In genomic region chr6:116531675-116532570, GRCh38 we compare ENCODE assay signal across 8 cellular contexts. TPM values are rescaled to one million over a fixed set of nuclear protein-coding genes. Genes with fewer than 3 reads are reported as not detected.
A peak's percentile ranks its signal among the peaks of the same experiment; 100 is the strongest.
DNase-seq lines count a peak whose midpoint lies in the region; ATAC-seq, FAIRE-seq and TF ChIP-seq lines count a peak whose summit lies in the region.

No MANE protein-coding gene starts in this region.

- intact Hi-C loops in left ventricle myocardium superior (cut with micrococcal nuclease): loop anchor here (10.0 kb wide), 1 partner anchor 247 kb away; no protein-coding TSS in a partner anchor

- DNase-seq in GDM1 (lab: John Stamatoyannopoulos, UW): peak; percentile 44
- DNase-seq in LNCaP clone FGC (ENCODE audit: low read depth): no peak
- peak; percentile 80 for DNase-seq in SKM-1 (lab: John Stamatoyannopoulos, UW; ENCODE audit: unreplicated experiment)
- DNase-seq in activated naive CD8-positive, alpha-beta T cell treated with anti-CD3 and anti-CD28 coated beads, Interleukin-2, amount 50 U/mL, for 16 hours (ENCODE audit: low read depth, low spot score): peak; percentile 17
- peak; percentile 30 for DNase-seq in left ventricle myocardium superior
- DNase-seq in small intestine: peak; percentile 63

- no peaks in the 10 kb centered on the region for H3K4me1 ChIP-seq in small intestine (ENCODE audit: control insufficient read depth in 2 of 2, insufficient read depth in 1 of 2, low read depth in 1 of 2, low read length in 1 of 2)

- no peak overlapping the region for H3K27ac ChIP-seq in small intestine (ENCODE audit: low read depth in 1 of 2, low read length in 1 of 2)

- H3K9me3 ChIP-seq in small intestine (ENCODE audit: control insufficient read depth, low read depth): no peaks in the 10 kb centered on the region

- H3K4me3 ChIP-seq in LNCaP clone FGC (ENCODE audit: low read depth, low read length) (no peak overlapping the region), small intestine (ENCODE audit: low read depth in 1 of 2, low read length in 2 of 2) (no peak overlapping the region)

- no peaks in the 10 kb centered on the region for H3K27me3 ChIP-seq in small intestine (ENCODE audit: control insufficient read depth in 2 of 2, insufficient read depth in 2 of 2, low read length in 2 of 2)

- no peak for TF ChIP-seq POLR2A in GM18505 (IDR thresholded peaks at IDR 0.05; ENCODE audit: borderline replicate concordance, extremely low read depth, insufficient read depth, insufficient read length)

- peak; percentile 54 for TF ChIP-seq CTCF in LNCaP clone FGC (IDR thresholded peaks at IDR 0.05; ENCODE audit: control insufficient read depth, extremely low read depth, insufficient read depth)

- peak; percentile 66 for ATAC-seq in GM21737 (IDR thresholded peaks at IDR 0.05; ENCODE audit: unreplicated experiment)
- ATAC-seq in left ventricle myocardium superior: peak; percentile 80
- ATAC-seq in GM18505 (IDR thresholded peaks at IDR 0.05; ENCODE audit: unreplicated experiment): no peak

- 64 to 81% (median 71%) methylated on average over 12 of the region's 12 CpGs for WGBS in small intestine, 3 donors

- peak; percentile 51 for FAIRE-seq in small intestine (lab: Jason Lieb, UNC)

- H3K36me3 ChIP-seq in small intestine (ENCODE audit: control insufficient read depth in 2 of 2, insufficient read depth in 2 of 2, low read length in 2 of 2): no peaks in the 10 kb centered on the region

RNA-seq across cellular contexts. Expression of gene TRAPPC3L, which starts 13.6 kb away (rescaled TPM):
- total RNA-seq in left ventricle myocardium superior: 0.40 TPM
- polyA plus RNA-seq in small intestine: under 1 TPM in 1 of 3 donors, not detected in 2; 0.12 TPM

RNA-seq across cellular contexts. Expression of gene CALHM5, which starts 20.5 kb away (rescaled TPM):
- 2.4 TPM for total RNA-seq in left ventricle myocardium superior
- polyA plus RNA-seq in small intestine: under 1 TPM; under 0.01 to 0.66 (median under 0.01) TPM

RNA-seq across cellular contexts. Expression of gene CALHM4, which starts 21.6 kb away (rescaled TPM):
- total RNA-seq in left ventricle myocardium superior: 0.32 TPM
- polyA plus RNA-seq in small intestine: not detected

RNA-seq across cellular contexts. Expression of gene RWDD1, which starts 39.4 kb away (rescaled TPM):
- 72.4 TPM for total RNA-seq in left ventricle myocardium superior
- polyA plus RNA-seq in small intestine: 10 to 100 TPM; 37.3 to 60.2 (median 51.9) TPM
